In the genomic region with DNA sequence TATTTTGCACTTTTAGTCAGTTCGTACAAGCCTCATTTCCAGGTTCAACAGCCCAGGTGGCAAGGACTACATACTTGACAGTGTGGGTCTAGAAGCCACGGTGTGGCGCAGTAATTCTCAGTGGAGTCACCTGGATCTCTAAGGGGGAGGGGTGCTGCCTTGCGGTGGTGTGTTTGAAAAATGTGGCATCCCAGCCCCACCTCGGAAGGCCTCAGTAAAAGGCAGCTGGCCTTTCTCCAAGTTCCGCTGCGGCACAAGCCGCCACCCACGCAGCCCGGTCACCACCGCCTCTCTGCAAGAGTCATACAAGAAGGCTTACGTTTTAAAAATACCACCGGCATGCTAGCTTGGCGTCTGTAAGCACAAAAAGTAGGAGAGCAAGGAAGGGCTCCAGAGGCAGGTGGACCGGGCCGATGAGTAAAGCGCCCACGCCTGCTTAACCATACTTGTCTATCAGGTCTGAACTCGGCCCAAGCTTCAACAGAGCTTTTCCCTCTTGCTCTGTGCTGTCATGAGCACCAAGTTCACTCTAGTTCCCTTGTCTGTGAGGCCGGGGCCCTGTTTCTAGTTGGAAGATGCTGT, we compare ENCODE assay signal across 7 cellular contexts. TPM values are rescaled to one million over a fixed set of nuclear protein-coding genes. Genes with fewer than 3 reads are reported as not detected.
A peak's percentile ranks its signal among the peaks of the same experiment; 100 is the strongest.
DNase-seq lines count a peak whose midpoint lies in the region; ATAC-seq and TF ChIP-seq lines count a peak whose summit lies in the region.

No MANE protein-coding gene starts in this region.

- no peak overlapping the region for H3K4me3 Mint-ChIP-seq in endodermal cell

- TF ChIP-seq POLR2A in suprapubic skin (IDR thresholded peaks at IDR 0.05): no peak

- peaks cover 41% of the 10 kb centered on the region for H3K4me1 Mint-ChIP-seq in endodermal cell

- no peak overlapping the region for H3K4ac ChIP-seq in neuronal stem cell (ENCODE audit: low read length)

- DNase-seq in NCI-H2196 (lab: John Stamatoyannopoulos, UW; ENCODE audit: unreplicated experiment) (peak; percentile 24), endodermal cell (peak; percentile 60), neuronal stem cell (ENCODE audit: low spot score) (no peak), suprapubic skin (ENCODE audit: low spot score in 2 of 2) (peak; percentile 84 to 89)
- peak; percentile 93 for DNase-seq in activated CD8-positive, alpha-beta memory T cell treated with anti-CD3 and anti-CD28 coated beads for 24 hours

- no peak for TF ChIP-seq EP300 in suprapubic skin (IDR thresholded peaks at IDR 0.05)

- no peak overlapping the region for H3K9ac ChIP-seq in endodermal cell (ENCODE audit: extremely low read depth, low read length, poor library complexity, severe bottlenecking)
- no peak overlapping the region for H3K9ac ChIP-seq in neuronal stem cell (ENCODE audit: low read depth, low read length, poor library complexity)

- WGBS in endodermal cell (ENCODE audit: insufficient coverage in 1 of 2, insufficient read length in 1 of 2), 2 experiments: 81 to 87% methylated on average over 15 to 20 of the region's 20 CpGs
- WGBS in neuronal stem cell (ENCODE audit: extremely low coverage in 2 of 2, insufficient read length in 2 of 2, insufficient replicate concordance in 1 of 2), 2 donors: no CpG with 5 or more reads among the region's 20 CpGs
- 11% methylated on average over 19 of the region's 20 CpGs for WGBS in suprapubic skin

- H2BK12ac ChIP-seq in neuronal stem cell (ENCODE audit: low read length): no peak overlapping the region

- no peaks in the 10 kb centered on the region for H3K27me3 Mint-ChIP-seq in endodermal cell (ENCODE audit: insufficient read depth)

- TF ChIP-seq CTCF in endodermal cell (conservative IDR thresholded peaks at IDR 0.05): no peak
- no peak for TF ChIP-seq CTCF in suprapubic skin (IDR thresholded peaks at IDR 0.05)

- H3K4me3 ChIP-seq in endodermal cell (ENCODE audit: low read length) (no peak overlapping the region), neuronal stem cell (ENCODE audit: low read length in 2 of 2) (no peak overlapping the region), suprapubic skin (peak overlapping the region; percentile 13)

- H2AFZ ChIP-seq in neuronal stem cell (ENCODE audit: low read length): no peak overlapping the region

- ATAC-seq in GM18502 (IDR thresholded peaks at IDR 0.05; ENCODE audit: poor library complexity, unreplicated experiment) (peak; percentile 78), HG02852 (IDR thresholded peaks at IDR 0.05; ENCODE audit: unreplicated experiment) (peak; percentile 70)

- H3K27me3 ChIP-seq in endodermal cell (ENCODE audit: control insufficient read depth, insufficient read depth, low read length, poor library complexity, severe bottlenecking) (no peaks in the 10 kb centered on the region), neuronal stem cell (ENCODE audit: control insufficient read depth in 3 of 3, insufficient read depth in 3 of 3, low read depth in 1 of 3, low read length in 3 of 3) (no peaks in the 10 kb centered on the region), suprapubic skin (no peaks in the 10 kb centered on the region)

- H3K79me1 ChIP-seq in neuronal stem cell (ENCODE audit: low read depth, low read length): peaks cover 7% of the 10 kb centered on the region

- H3K36me3 ChIP-seq in endodermal cell (ENCODE audit: control insufficient read depth, insufficient read depth, low read length): peaks cover 37% of the 10 kb centered on the region
- peaks cover 0 to 24% of the 10 kb centered on the region in 2 donors for H3K36me3 ChIP-seq in neuronal stem cell (replicated peaks in 1 of 2; ENCODE audit: control insufficient read depth in 2 of 2, insufficient read depth in 2 of 2, low read length in 2 of 2)
- no peaks in the 10 kb centered on the region for H3K36me3 ChIP-seq in suprapubic skin

- no peak overlapping the region for H3K14ac ChIP-seq in neuronal stem cell (ENCODE audit: low read length)

- H3K23ac ChIP-seq in neuronal stem cell (ENCODE audit: low read depth, low read length, poor library complexity): peak overlapping the region; percentile 13

- no peak overlapping the region for H2BK120ac ChIP-seq in neuronal stem cell (ENCODE audit: low read depth, low read length)

- H3K9me3 ChIP-seq in endodermal cell (ENCODE audit: control insufficient read depth, low read length) (no peaks in the 10 kb centered on the region), neuronal stem cell (replicated peaks in 1 of 2; ENCODE audit: control insufficient read depth in 2 of 2, insufficient read depth in 1 of 2, low read depth in 1 of 2, low read length in 2 of 2) (no peaks in the 10 kb centered on the region), suprapubic skin (no peaks in the 10 kb centered on the region)

- peaks cover 6% of the 10 kb centered on the region for H3K36me3 Mint-ChIP-seq in endodermal cell (ENCODE audit: low read depth)

- H3K9me3 Mint-ChIP-seq in endodermal cell: no peaks in the 10 kb centered on the region

- no peak overlapping the region for H4K8ac ChIP-seq in neuronal stem cell (ENCODE audit: low read depth, low read length)

- H3K4me1 ChIP-seq in endodermal cell (ENCODE audit: control insufficient read depth, insufficient read depth, low read length) (peaks cover 20% of the 10 kb centered on the region), neuronal stem cell (ENCODE audit: control insufficient read depth in 2 of 2, insufficient read depth in 1 of 2, low read depth in 1 of 2, low read length in 2 of 2) (peaks cover 2 to 11% of the 10 kb centered on the region in 2 donors), suprapubic skin (peaks cover 52% of the 10 kb centered on the region)

- H3K18ac ChIP-seq in neuronal stem cell (ENCODE audit: low read length): no peak overlapping the region

- H3K27ac ChIP-seq in endodermal cell (ENCODE audit: low read depth, low read length): no peak overlapping the region
- no peak overlapping the region for H3K27ac ChIP-seq in neuronal stem cell (replicated peaks; ENCODE audit: low read length)
- H3K27ac ChIP-seq in suprapubic skin: peak overlapping the region; percentile 50

- no peak overlapping the region for H2BK5ac ChIP-seq in neuronal stem cell (ENCODE audit: low read length)

- no peak overlapping the region for H2BK15ac ChIP-seq in neuronal stem cell (ENCODE audit: low read length)

- H2AK5ac ChIP-seq in neuronal stem cell (ENCODE audit: low read depth, low read length): no peak overlapping the region

- H3K27ac Mint-ChIP-seq in endodermal cell: no peak overlapping the region

- H4K91ac ChIP-seq in neuronal stem cell (ENCODE audit: low read depth, low read length, poor library complexity): no peak overlapping the region

- H3K4me2 ChIP-seq in neuronal stem cell (ENCODE audit: insufficient read depth, low read length, poor library complexity, severe bottlenecking): no peak overlapping the region

RNA-seq across cellular contexts. Expression of a gene that starts 49.5 kb away (rescaled TPM):
- 10 to 100 TPM; 60.3 to 70.1 TPM for total RNA-seq in endodermal cell
- polyA plus RNA-seq in endodermal cell (2013, experiment 1 of 2): 29.4 TPM
- polyA plus RNA-seq in endodermal cell (2013, experiment 2 of 2): 27.9 TPM
- 27.8 TPM for polyA plus RNA-seq in neuronal stem cell (2013, experiment 1 of 2)
- polyA plus RNA-seq in neuronal stem cell (2013, experiment 2 of 2): 28.2 TPM
- total RNA-seq in suprapubic skin: 10 to 100 TPM; 17.8 to 27.5 (median 18.7) TPM
